1 cellular context compared by ENCODE assay signal in genomic region chr3:23376516-23377248, GRCh38.
TF ChIP-seq lines count a peak whose summit lies in the region.

No MANE protein-coding gene starts in this region.

TF ChIP-seq in GM12878, 131 proteins besides CTCF, POLR2A, EP300 and RAD21 (continued from another document):
- TF ChIP-seq CBX3 (IDR thresholded peaks at IDR 0.05; ENCODE audit: borderline replicate concordance, low read depth), result no peak
